ENCODE assay signal across 9 cellular contexts in genomic region chr3:31448882-31449243, GRCh38.
A peak's percentile ranks its signal among the peaks of the same experiment; 100 is the strongest.
DNase-seq lines count a peak whose midpoint lies in the region; ATAC-seq and TF ChIP-seq lines count a peak whose summit lies in the region.
"Had no signal": no experiment of that assay in that cellular context is flagged by ENCODE, and none has a peak within 500 bp of the region (broad histone marks: within the 10 kb centered on the region; RNA-seq: fewer than 3 reads in every experiment).

No MANE protein-coding gene starts in this region.

- POLR2A ChIA-PET in activated CD4-positive, alpha-beta memory T cell treated with anti-CD3 and anti-CD28 coated beads for 36 hours (lab: Charles Lee), result no interaction called here
- POLR2A ChIA-PET in MCF 10A (lab: Yijun Ruan, JAX), result interaction anchor here (0.7 kb wide), 1 partner anchor 726 kb away, joined by 4 read pairs; no protein-coding TSS in a partner anchor

- intact Hi-C loops in activated CD4-positive, alpha-beta memory T cell treated with anti-CD3 and anti-CD28 coated beads for 36 hours (cut with micrococcal nuclease), result loop anchor here (5.0 to 10.0 kb wide), 2 partner anchors 317 to 674 kb away; no protein-coding TSS in a partner anchor
- intact Hi-C loops in MCF 10A (cut with micrococcal nuclease), result loop anchor here (5.0 to 10.0 kb wide), 2 partner anchors 474 to 682 kb away; no protein-coding TSS in a partner anchor

- no peak overlapping the region for H3K4me3 Mint-ChIP-seq in activated CD4-positive, alpha-beta memory T cell treated with anti-CD3 and anti-CD28 coated beads for 36 hours
- no peak overlapping the region for H3K4me3 Mint-ChIP-seq in MCF 10A (ENCODE audit: unreplicated experiment)

- H3K9me3 Mint-ChIP-seq in activated CD4-positive, alpha-beta memory T cell treated with anti-CD3 and anti-CD28 coated beads for 36 hours, result peaks cover 13% of the 10 kb centered on the region
- H3K9me3 Mint-ChIP-seq in MCF 10A (ENCODE audit: unreplicated experiment), result no peaks in the 10 kb centered on the region

- DNase-seq in activated CD4-positive, alpha-beta memory T cell treated with anti-CD3 and anti-CD28 coated beads for 36 hours, result no peak
- no peak for DNase-seq in cerebellum (ENCODE audit: low spot score)
- DNase-seq in AG20443 (ENCODE audit: low spot score), result no peak
- DNase-seq in MCF 10A (ENCODE audit: unreplicated experiment), result no peak
- DNase-seq: cortex of kidney, NCI-H1417 treated with DMSO at 0.1 percent for 48 hours had no signal

- H3K27me3 Mint-ChIP-seq in activated CD4-positive, alpha-beta memory T cell treated with anti-CD3 and anti-CD28 coated beads for 36 hours, result no peaks in the 10 kb centered on the region
- peaks cover 8% of the 10 kb centered on the region for H3K27me3 Mint-ChIP-seq in MCF 10A (ENCODE audit: insufficient read depth, unreplicated experiment)

- ATAC-seq in GM18867 (IDR thresholded peaks at IDR 0.05; ENCODE audit: unreplicated experiment) (peak; percentile 33), GM21390 (IDR thresholded peaks at IDR 0.05; ENCODE audit: unreplicated experiment) (peak; percentile 44), HG03064 (IDR thresholded peaks at IDR 0.05; ENCODE audit: low read depth, unreplicated experiment) (peak; percentile 41)

- H3K36me3 Mint-ChIP-seq in activated CD4-positive, alpha-beta memory T cell treated with anti-CD3 and anti-CD28 coated beads for 36 hours, result peaks cover 3% of the 10 kb centered on the region
- H3K36me3 Mint-ChIP-seq in MCF 10A (ENCODE audit: insufficient read depth, unreplicated experiment), result no peaks in the 10 kb centered on the region

- CTCF ChIA-PET in activated CD4-positive, alpha-beta memory T cell treated with anti-CD3 and anti-CD28 coated beads for 36 hours (lab: Charles Lee), result interaction anchor here (1.1 to 2.7 kb wide), 2 partner anchors 13 to 19 kb away, joined by 3 to 7 read pairs; no protein-coding TSS in a partner anchor
- CTCF ChIA-PET in MCF 10A (lab: Yijun Ruan, JAX), result interaction anchor here (1.0 to 1.7 kb wide), 2 partner anchors 22 to 82 kb away, joined by 3 to 4 read pairs; no protein-coding TSS in a partner anchor

- no peak for TF ChIP-seq CTCF in MCF 10A (IDR thresholded peaks at IDR 0.05; ENCODE audit: unreplicated experiment)

- peaks cover 15% of the 10 kb centered on the region for H3K4me1 Mint-ChIP-seq in activated CD4-positive, alpha-beta memory T cell treated with anti-CD3 and anti-CD28 coated beads for 36 hours (ENCODE audit: low read depth)
- H3K4me1 Mint-ChIP-seq in MCF 10A (ENCODE audit: insufficient read depth, unreplicated experiment), result no peaks in the 10 kb centered on the region

- peak overlapping the region; percentile 23 for H3K27ac Mint-ChIP-seq in activated CD4-positive, alpha-beta memory T cell treated with anti-CD3 and anti-CD28 coated beads for 36 hours
- H3K27ac Mint-ChIP-seq in MCF 10A (ENCODE audit: low read depth, unreplicated experiment), result no peak overlapping the region

- no TSS peak for BruUV-seq in MCF 10A (replicated peaks; lab: Mats Ljungman, UMichigan)
